ENCODE assay signal across 11 cellular contexts in genomic region chr11:17481905-17482304, GRCh38. TPM values are rescaled to one million over a fixed set of nuclear protein-coding genes. Genes with fewer than 3 reads are reported as not detected.
"Had no signal": no experiment of that assay in that cellular context is flagged by ENCODE, and none has a peak within 500 bp of the region (broad histone marks: within the 10 kb centered on the region; RNA-seq: fewer than 3 reads in every experiment).

No MANE protein-coding gene starts in this region.

- H3K4me3 ChIP-seq: GM23338, HAP-1 had no signal

- ATAC-seq: GM23338, HCT116 had no signal

- H3K36me3 Mint-ChIP-seq: IgD-negative memory B cell had no signal

- H2AFZ ChIP-seq: GM23338 had no signal

- H3K36me3 ChIP-seq: HAP-1 had no signal

- H3K9me3 Mint-ChIP-seq: GM23338, HFFc6 had no signal

- H3K4me3 Mint-ChIP-seq: GM23338, HFFc6, IgD-negative memory B cell had no signal

- H3K9ac ChIP-seq: KMS-11 had no signal

- H3K4me1 Mint-ChIP-seq: IgD-negative memory B cell had no signal

- H3K27ac ChIP-seq: HL-60, KMS-11 had no signal

- DNase-seq: H7, HFFc6, KBM-7 had no signal

- H3K9me3 ChIP-seq: HAP-1 had no signal

- H3K4me2 ChIP-seq: GM23338, KMS-11 had no signal

- H3K27ac Mint-ChIP-seq: GM23338, HFFc6, IgD-negative memory B cell had no signal

RNA-seq across cellular contexts. Expression of gene ABCC8, which starts 5.3 kb away (rescaled TPM):
- total RNA-seq: H4, HFFc6, HT1080 had no signal
- polyA plus RNA-seq: IgD-negative memory B cell had no signal
